ENCODE assay signal across 8 cellular contexts in genomic region chr5:180810210-180811011, GRCh38. TPM values are rescaled to one million over a fixed set of nuclear protein-coding genes. Genes with fewer than 3 reads are reported as not detected.
A peak's percentile ranks its signal among the peaks of the same experiment; 100 is the strongest.
DNase-seq lines count a peak whose midpoint lies in the region; ATAC-seq and TF ChIP-seq lines count a peak whose summit lies in the region.

No MANE protein-coding gene starts in this region.

- H3K4me3 ChIP-seq in liver (ENCODE audit: low read depth in 1 of 3, low read length in 3 of 3): peak overlapping the region; percentile 56 to 74 (median 74)

- H3K36me3 Mint-ChIP-seq in activated CD4-positive, alpha-beta T cell treated with anti-CD3 and anti-CD28 coated beads, Interleukin-2, amount 10 ng/mL, durations not matched to agents 7 days and 5 days (ENCODE audit: low read depth): peaks cover 29% of the 10 kb centered on the region

- no peaks in the 10 kb centered on the region for H3K9me3 ChIP-seq in liver (ENCODE audit: control insufficient read depth in 4 of 4, low read length in 3 of 4)

- H3K27ac Mint-ChIP-seq in activated CD4-positive, alpha-beta T cell treated with anti-CD3 and anti-CD28 coated beads, Interleukin-2, amount 10 ng/mL, durations not matched to agents 7 days and 5 days: peak overlapping the region; percentile 100

- ATAC-seq in GM19351 (IDR thresholded peaks at IDR 0.05; ENCODE audit: unreplicated experiment) (peak; percentile 57), HG03469 (IDR thresholded peaks at IDR 0.05; ENCODE audit: unreplicated experiment) (peak; percentile 32)

- peak overlapping the region; percentile 81 for H3K4me3 Mint-ChIP-seq in activated CD4-positive, alpha-beta T cell treated with anti-CD3 and anti-CD28 coated beads, Interleukin-2, amount 10 ng/mL, durations not matched to agents 7 days and 5 days

- H3K27ac ChIP-seq in C4-2B (peak overlapping the region; percentile 92), liver (ENCODE audit: low read depth in 1 of 2, low read length in 2 of 2) (peak overlapping the region; percentile 93 to 94)

- POLR2A ChIA-PET in activated CD4-positive, alpha-beta T cell treated with anti-CD3 and anti-CD28 coated beads, Interleukin-2, amount 10 ng/mL, durations not matched to agents 7 days and 5 days (lab: Charles Lee): interaction anchor here (0.6 to 1.0 kb wide), 4 partner anchors 14 to 381 kb away, joined by 3 to 4 read pairs (median 3); no protein-coding TSS in a partner anchor

- no peaks in the 10 kb centered on the region for H3K9me3 Mint-ChIP-seq in activated CD4-positive, alpha-beta T cell treated with anti-CD3 and anti-CD28 coated beads, Interleukin-2, amount 10 ng/mL, durations not matched to agents 7 days and 5 days

- TF ChIP-seq CTCF in C4-2B (conservative IDR thresholded peaks at IDR 0.05) (no peak), liver (IDR thresholded peaks at IDR 0.05; ENCODE audit: low read depth, low read length, missing input control) (no peak)

- H3K4me1 Mint-ChIP-seq in activated CD4-positive, alpha-beta T cell treated with anti-CD3 and anti-CD28 coated beads, Interleukin-2, amount 10 ng/mL, durations not matched to agents 7 days and 5 days: peaks cover 69% of the 10 kb centered on the region

- under 1% methylated on average over 74 of the region's 74 CpGs for WGBS in liver

- H3K4me1 ChIP-seq in liver (ENCODE audit: control insufficient read depth in 4 of 4, insufficient read depth in 4 of 4, low read length in 3 of 4): peaks cover 10 to 49% (median 41%) of the 10 kb centered on the region in 4 donors

- H3K27me3 ChIP-seq in liver (ENCODE audit: control insufficient read depth in 4 of 4, insufficient read depth in 4 of 4, low read length in 3 of 4): no peaks in the 10 kb centered on the region

- CTCF ChIA-PET in activated CD4-positive, alpha-beta T cell treated with anti-CD3 and anti-CD28 coated beads, Interleukin-2, amount 10 ng/mL, durations not matched to agents 7 days and 5 days (lab: Charles Lee): interaction anchor here (0.5 to 1.6 kb wide), 6 partner anchors 15 to 385 kb away, joined by 3 to 5 read pairs (median 4); no protein-coding TSS in a partner anchor

- DNase-seq in NCI-H526 treated with DMSO at 0.1 percent for 48 hours (lab: John Stamatoyannopoulos, UW): peak; percentile 84
- DNase-seq in activated CD4-positive, alpha-beta T cell treated with anti-CD3 and anti-CD28 coated beads, Interleukin-2, amount 10 ng/mL, durations not matched to agents 7 days and 5 days: peak; percentile 94
- DNase-seq in dedifferentiated amniotic fluid mesenchymal stem cell (ENCODE audit: extremely low spot score): peak; percentile 92
- DNase-seq in stimulated activated CD4-positive, alpha-beta T cell treated with anti-CD3 and anti-CD28 coated beads, Interleukin-4, amount 100 ng/mL, for 1 hour: peak; percentile 94

- peak in 1 of 2 donors; percentile 26 for TF ChIP-seq RAD21 in liver (IDR thresholded peaks at IDR 0.05)

- no peaks in the 10 kb centered on the region for H3K36me3 ChIP-seq in liver (ENCODE audit: control insufficient read depth in 4 of 4, insufficient read depth in 3 of 4, low read depth in 1 of 4, low read length in 3 of 4)

- H3K9ac ChIP-seq in liver (ENCODE audit: low read depth in 1 of 2, low read length in 2 of 2): peak overlapping the region; percentile 70 to 82

- no peaks in the 10 kb centered on the region for H3K27me3 Mint-ChIP-seq in activated CD4-positive, alpha-beta T cell treated with anti-CD3 and anti-CD28 coated beads, Interleukin-2, amount 10 ng/mL, durations not matched to agents 7 days and 5 days

TF ChIP-seq in liver, 16 proteins besides CTCF, POLR2A, EP300 and RAD21:
- TF ChIP-seq EGR1 (IDR thresholded peaks at IDR 0.05; ENCODE audit: low read depth in 2 of 2): peak; percentile 35 to 42
- no peak for TF ChIP-seq REST (IDR thresholded peaks at IDR 0.05)
- TF ChIP-seq YY1 (IDR thresholded peaks at IDR 0.05): peak; percentile 48
- TF ChIP-seq ATF3 (IDR thresholded peaks at IDR 0.05): no peak
- TF ChIP-seq GABPA (IDR thresholded peaks at IDR 0.05 in 1 of 2, conservative IDR thresholded peaks at IDR 0.05 in 1 of 2): peak; percentile 83 to 95
- peak; percentile 77 for TF ChIP-seq MAX (IDR thresholded peaks at IDR 0.05)
- peak; percentile 61 for TF ChIP-seq ZBTB33 (IDR thresholded peaks at IDR 0.05)
- TF ChIP-seq TAF1 (conservative IDR thresholded peaks at IDR 0.05): no peak
- peak; percentile 78 for TF ChIP-seq SP1 (IDR thresholded peaks at IDR 0.05)
- TF ChIP-seq FOXA2 (IDR thresholded peaks at IDR 0.05): no peak
- TF ChIP-seq HNF4A (conservative IDR thresholded peaks at IDR 0.05): peak; percentile 58 to 68
- no peak for TF ChIP-seq HNF4G (IDR thresholded peaks at IDR 0.05)
- TF ChIP-seq JUND (IDR thresholded peaks at IDR 0.05): no peak
- TF ChIP-seq FOXA1 (IDR thresholded peaks at IDR 0.05): no peak
- peak; percentile 49 to 58 for TF ChIP-seq RXRA (IDR thresholded peaks at IDR 0.05)
- TF ChIP-seq NR2F2 (IDR thresholded peaks at IDR 0.05): peak; percentile 91

RNA-seq across cellular contexts. Expression of gene MGAT1, which starts 7.8 kb away (rescaled TPM):
- 100 to 1,000 TPM; 136 to 152 TPM for total RNA-seq in activated CD4-positive, alpha-beta T cell treated with anti-CD3 and anti-CD28 coated beads, Interleukin-2, amount 10 ng/mL, durations not matched to agents 7 days and 5 days
- total RNA-seq in liver: 100 to 1,000 TPM in 1 of 2 donors, 10 to 100 TPM in 1; 73.6 to 122 TPM
- polyA plus RNA-seq in liver: 100 to 1,000 TPM in 1 of 2 donors, 10 to 100 TPM in 1; 73.0 to 125 TPM

RNA-seq across cellular contexts. Expression of gene ZFP62, which starts 50.7 kb away (rescaled TPM):
- 10 to 100 TPM; 35.6 to 36.5 TPM for total RNA-seq in activated CD4-positive, alpha-beta T cell treated with anti-CD3 and anti-CD28 coated beads, Interleukin-2, amount 10 ng/mL, durations not matched to agents 7 days and 5 days
- 1 to 10 TPM; 7.9 to 8.8 TPM for total RNA-seq in liver
- 1 to 10 TPM; 3.4 to 3.5 TPM for polyA plus RNA-seq in liver

Comparison
In these comparisons a context has a peak if more than half of its experiments do, and no peak if none do; other contexts are left out.
1. Peak in every context shown above with its lines: DNase-seq, ATAC-seq, H3K4me3 ChIP-seq and H3K27ac ChIP-seq.